ENCODE assay signal across 19 cellular contexts in genomic region chr5:14853685-14854084, GRCh38. TPM values are rescaled to one million over a fixed set of nuclear protein-coding genes. Genes with fewer than 3 reads are reported as not detected.
A peak's percentile ranks its signal among the peaks of the same experiment; 100 is the strongest.
DNase-seq lines count a peak whose midpoint lies in the region; ATAC-seq and TF ChIP-seq lines count a peak whose summit lies in the region.
"Had no signal": no experiment of that assay in that cellular context is flagged by ENCODE, and none has a peak within 500 bp of the region (broad histone marks: within the 10 kb centered on the region; RNA-seq: fewer than 3 reads in every experiment).

No MANE protein-coding gene starts in this region.

- H3K4me1 ChIP-seq in gastrocnemius medialis (peaks cover 49 to 65% of the 10 kb centered on the region in 2 donors), mesendoderm (ENCODE audit: control insufficient read depth, low read depth, low read length) (peaks cover 16% of the 10 kb centered on the region)

- H3K27ac ChIP-seq in gastrocnemius medialis (peak overlapping the region; percentile 57 to 82 (median 72)), mesendoderm (ENCODE audit: low read depth, low read length) (no peak overlapping the region)
- H3K27ac ChIP-seq: KMS-11 had no signal

- no peak overlapping the region for H4K8ac ChIP-seq in mesendoderm (ENCODE audit: low read depth, low read length)

- H2BK15ac ChIP-seq in mesendoderm (replicated peaks; ENCODE audit: low read depth), result no peak overlapping the region

- H3K56ac ChIP-seq in mesendoderm (ENCODE audit: low read length), result no peak overlapping the region

- peak; percentile 37 for DNase-seq in COLO668 (lab: John Stamatoyannopoulos, UW; ENCODE audit: unreplicated experiment)
- DNase-seq in DMS53 treated with DMSO at 0.1 percent for 48 hours (lab: John Stamatoyannopoulos, UW; ENCODE audit: unreplicated experiment), result peak; percentile 78
- peak; percentile 52 for DNase-seq in NCI-H748 (lab: John Stamatoyannopoulos, UW; ENCODE audit: unreplicated experiment)
- DNase-seq in gastrocnemius medialis, result no peak
- DNase-seq in mesendoderm, result no peak
- no peak for DNase-seq in NCI-H2227 treated with DMSO at 0.1 percent for 48 hours (lab: John Stamatoyannopoulos, UW)
- no peak for DNase-seq in stimulated activated naive CD4-positive, alpha-beta T cell (lab: John Stamatoyannopoulos, UW)
- DNase-seq: ACHN, BE2C, DMS79, EL, GDM1, HCEC 1CT, NCI-H1048, NCI-H1694 treated with DMSO at 0.1 percent for 48 hours, Peyer's patch, SHP77 treated with DMSO at 0.1 percent for 48 hours had no signal

- WGBS in mesendoderm (ENCODE audit: extremely low coverage, insufficient coverage, low lambda C conversion rate), result no CpG with 5 or more reads among the region's 4 CpGs

- no peaks in the 10 kb centered on the region for H3K79me2 ChIP-seq in mesendoderm (ENCODE audit: control insufficient read depth, insufficient read depth, low read length)

- no peaks in the 10 kb centered on the region for H3K9me3 ChIP-seq in gastrocnemius medialis
- H3K9me3 ChIP-seq: BE2C, Peyer's patch had no signal

- in situ Hi-C loops in gastrocnemius medialis (cut with MboI; ENCODE audit: low sequenced_read_pairs in 4 of 4), result loop anchor here in 2 of 4 donors (25.0 kb wide), 1 partner anchor 116 kb away; no protein-coding TSS in a partner anchor

- H3K4me3 ChIP-seq in gastrocnemius medialis (no peak overlapping the region), mesendoderm (ENCODE audit: low read length) (no peak overlapping the region)
- H3K4me3 ChIP-seq: GM12878, Peyer's patch had no signal

- H3K9ac ChIP-seq in mesendoderm (ENCODE audit: low read length), result no peak overlapping the region
- H3K9ac ChIP-seq: KMS-11 had no signal

- no peak overlapping the region for H2BK5ac ChIP-seq in mesendoderm (ENCODE audit: low read length)

- H3K79me1 ChIP-seq in mesendoderm (ENCODE audit: low read length), result no peaks in the 10 kb centered on the region

- H2BK120ac ChIP-seq in mesendoderm (ENCODE audit: low read depth, low read length), result no peak overlapping the region

- H3K4ac ChIP-seq in mesendoderm (ENCODE audit: low read depth, low read length), result no peak overlapping the region

- no peak overlapping the region for H4K5ac ChIP-seq in mesendoderm (ENCODE audit: low read length)

- H3K18ac ChIP-seq in mesendoderm (ENCODE audit: low read length), result no peak overlapping the region

- H3K27me3 ChIP-seq in gastrocnemius medialis, result no peaks in the 10 kb centered on the region
- H3K27me3 ChIP-seq in mesendoderm (ENCODE audit: insufficient read depth, low read length, poor library complexity), result no peaks in the 10 kb centered on the region
- H3K27me3 ChIP-seq: BE2C, Peyer's patch had no signal

- no peaks in the 10 kb centered on the region for H3K36me3 ChIP-seq in gastrocnemius medialis
- H3K36me3 ChIP-seq in mesendoderm (ENCODE audit: control insufficient read depth, insufficient read depth, low read length), result no peaks in the 10 kb centered on the region
- H3K36me3 ChIP-seq: BE2C had no signal

- no peak for TF ChIP-seq CTCF in gastrocnemius medialis (IDR thresholded peaks at IDR 0.05 in 4 of 5, conservative IDR thresholded peaks at IDR 0.05 in 1 of 5)

- intact Hi-C loops in gastrocnemius medialis (cut with DNase I; ENCODE audit: low total_unique reads), result no loop called here

- no peak overlapping the region for H2AK5ac ChIP-seq in mesendoderm (ENCODE audit: low read length)

- H3K23ac ChIP-seq in mesendoderm (ENCODE audit: low read length), result no peak overlapping the region

- no peak for ATAC-seq in gastrocnemius medialis
- ATAC-seq: GM12878 had no signal

- H3K4me2 ChIP-seq in mesendoderm (ENCODE audit: low read length), result no peak overlapping the region
- H3K4me2 ChIP-seq: KMS-11 had no signal

- TF ChIP-seq POLR2A in gastrocnemius medialis (IDR thresholded peaks at IDR 0.05), result no peak

RNA-seq across cellular contexts. Expression of gene ANKH, which starts 17.9 kb away (rescaled TPM):
- 10 to 100 TPM; 33.5 to 52.1 (median 36.0) TPM for total RNA-seq in gastrocnemius medialis
- 3.2 TPM for polyA plus RNA-seq in mesendoderm (2013, experiment 1 of 2)
- 3.1 TPM for polyA plus RNA-seq in mesendoderm (2013, experiment 2 of 2)

Comparison
In these comparisons a context has a peak if more than half of its experiments do, and no peak if none do; other contexts are left out.
1. DNase-seq: peak in COLO668 (single experiment), DMS53 treated with DMSO at 0.1 percent for 48 hours (single experiment) and NCI-H748 (single experiment); none in gastrocnemius medialis (0 of 2), mesendoderm (single experiment), NCI-H2227 treated with DMSO at 0.1 percent for 48 hours (single experiment) and stimulated activated naive CD4-positive, alpha-beta T cell (0 of 6).